Comparison of ENCODE assay signal across 26 cellular contexts in the genomic region with DNA sequence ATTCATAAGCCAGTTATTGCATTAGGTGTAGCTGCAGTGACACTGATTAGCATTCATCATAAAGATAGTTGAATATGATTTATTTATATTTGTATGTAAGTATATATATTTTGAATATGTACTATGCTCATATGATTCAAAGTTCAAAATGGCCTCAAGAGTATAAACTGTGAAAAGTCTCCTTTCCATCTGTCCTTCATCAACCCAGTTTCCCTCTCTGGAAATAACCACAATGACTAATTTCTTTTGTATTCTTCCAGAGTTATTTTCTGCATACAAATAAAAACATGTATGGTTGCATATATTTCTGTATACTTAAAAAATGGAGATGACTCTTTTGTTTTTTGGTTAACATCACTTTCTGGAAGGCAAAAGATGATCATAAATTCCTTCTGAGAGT.
"Had no signal": no experiment of that assay in that cellular context is flagged by ENCODE, and none has a peak within 500 bp of the region (broad histone marks: within the 10 kb centered on the region; RNA-seq: fewer than 3 reads in every experiment).

No MANE protein-coding gene starts in this region.

- H3K4me3 Mint-ChIP-seq: brain; nephron; T-helper 1 cell treated with Interleukin-12 subunit alpha and Interleukin-12 subunit beta and Interleukin-4 antibody, amounts not matched to agents 30 μg/mL and 1 μg/mL, for 36 hours; type B pancreatic cell had no signal

- H3K27ac Mint-ChIP-seq: activated naive CD4-positive, alpha-beta T cell treated with anti-CD3 and anti-CD28 coated beads, Interleukin-2, amount 50 U/mL, for 72 hours; brain; nephron; T-helper 1 cell treated with Interleukin-12 subunit alpha and Interleukin-12 subunit beta and Interleukin-4 antibody, amounts not matched to agents 30 μg/mL and 1 μg/mL, for 36 hours; type B pancreatic cell had no signal

- H3K36me3 ChIP-seq: ascending aorta, lower lobe of right lung, spleen, vagina, WERI-Rb-1 had no signal

- H3K9me3 ChIP-seq: ascending aorta, lower lobe of right lung, spleen, vagina had no signal

- H3K27ac ChIP-seq: ascending aorta, coronary artery, dorsolateral prefrontal cortex, lower lobe of right lung, spleen, vagina, WERI-Rb-1 had no signal

- DNase-seq: activated CD4-positive, alpha-beta T cell treated with anti-CD3 and anti-CD28 coated beads for 48 hours; activated CD4-positive, alpha-beta T cell treated with anti-CD3 and anti-CD28 coated beads, Interleukin-2, amount 50 U/mL, for 48 hours; activated CD8-positive, alpha-beta memory T cell treated with anti-CD3 and anti-CD28 coated beads, Interleukin-2, amount 50 U/mL, for 4 hours; activated naive CD4-positive, alpha-beta T cell; activated T-cell treated with anti-CD3 and anti-CD28 coated beads, Interleukin-2, amount 50 U/mL, for 48 hours; dorsolateral prefrontal cortex; effector memory CD4-positive, alpha-beta T cell; erythroblast; kidney glomerular epithelial cell; lower lobe of right lung; mesenchymal stem cell; posterior cingulate gyrus; right cardiac atrium; spleen; stimulated activated naive CD8-positive, alpha-beta T cell treated with anti-CD3 and anti-CD28 coated beads, Interleukin-15, Interleukin-2, amounts not matched to agents 100 U/mL and 50 U/mL, for 24 hours; SW 1271; T-helper 9 cell; WERI-Rb-1 had no signal

- H3K36me3 Mint-ChIP-seq: activated naive CD4-positive, alpha-beta T cell treated with anti-CD3 and anti-CD28 coated beads, Interleukin-2, amount 50 U/mL, for 72 hours; brain; type B pancreatic cell had no signal

- H3K4me1 ChIP-seq: ascending aorta, lower lobe of right lung, spleen, vagina had no signal

- H3K9me3 Mint-ChIP-seq: activated naive CD4-positive, alpha-beta T cell treated with anti-CD3 and anti-CD28 coated beads, Interleukin-2, amount 50 U/mL, for 72 hours; brain; nephron; T-helper 1 cell treated with Interleukin-12 subunit alpha and Interleukin-12 subunit beta and Interleukin-4 antibody, amounts not matched to agents 30 μg/mL and 1 μg/mL, for 36 hours; type B pancreatic cell had no signal

- H3K4me3 ChIP-seq: ascending aorta, coronary artery, dorsolateral prefrontal cortex, lower lobe of right lung, spleen, vagina had no signal

- H3K27me3 ChIP-seq: ascending aorta, dorsolateral prefrontal cortex, spleen, vagina had no signal

- H3K27me3 Mint-ChIP-seq: type B pancreatic cell had no signal

- H3K4me1 Mint-ChIP-seq: nephron had no signal
